Comparison of ENCODE assay signal across 1 cellular context in the genomic region with DNA sequence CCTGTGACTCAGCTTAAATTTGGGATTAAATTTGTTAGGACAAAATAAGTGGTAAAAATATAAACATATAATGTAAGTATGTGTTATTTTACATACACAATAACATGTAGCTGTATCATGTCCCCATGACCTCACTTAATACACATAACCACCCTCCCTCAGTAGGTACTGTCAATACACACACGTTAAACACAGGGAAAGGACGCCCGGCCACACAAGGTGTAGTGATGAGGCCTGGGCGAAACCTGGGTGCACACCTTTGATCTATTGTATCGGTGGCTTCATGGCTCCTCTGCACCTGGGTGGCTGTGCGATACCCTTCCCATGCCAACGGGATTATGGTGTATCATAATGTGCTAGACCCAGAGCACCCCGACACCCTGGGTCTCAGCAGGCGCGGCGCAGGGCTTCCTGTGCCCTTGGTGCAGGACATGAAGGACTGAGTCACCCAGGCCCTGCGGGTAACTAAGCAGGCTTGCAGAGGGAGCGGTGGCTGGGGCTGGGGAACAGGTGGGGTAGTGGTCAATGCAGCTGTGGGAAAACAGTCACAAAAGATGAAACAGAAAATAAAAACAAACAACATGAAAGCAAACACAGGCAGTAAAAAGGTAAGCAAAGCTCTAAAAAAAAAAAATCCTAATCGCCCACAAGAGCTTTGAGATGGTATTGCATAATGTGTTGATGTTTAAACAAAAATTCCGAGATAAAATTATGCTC.
TF ChIP-seq lines count a peak whose summit lies in the region.

No MANE protein-coding gene starts in this region.

TF ChIP-seq in HepG2, 621 proteins besides CTCF, POLR2A, EP300 and RAD21 (continued from another document and continues in another):
- peak; percentile 68; the same call in 1 of the 2 replicates for TF ChIP-seq HNF1B (CRISPR knock-in tag; IDR thresholded peaks at IDR 0.05)
- no peak for TF ChIP-seq KLF15 (CRISPR knock-in tag; IDR thresholded peaks at IDR 0.05; ENCODE audit: borderline replicate concordance)
- TF ChIP-seq ZBTB33 (CRISPR knock-in tag; IDR thresholded peaks at IDR 0.05): peak; percentile 15; the same call in 1 of the 2 replicates
- peak; percentile 20; the same call in 1 of the 2 replicates for TF ChIP-seq ZBTB38 (CRISPR knock-in tag; IDR thresholded peaks at IDR 0.05)
- no peak for TF ChIP-seq JDP2 (CRISPR knock-in tag; IDR thresholded peaks at IDR 0.05; ENCODE audit: borderline replicate concordance)
- TF ChIP-seq ERF (CRISPR knock-in tag; IDR thresholded peaks at IDR 0.05): no peak
- peak; percentile 54; the same call in 1 of the 2 replicates for TF ChIP-seq CCDC6 (CRISPR knock-in tag; IDR thresholded peaks at IDR 0.05)
- no peak for TF ChIP-seq ZC3H13 (CRISPR knock-in tag; IDR thresholded peaks at IDR 0.05)
- TF ChIP-seq PATZ1 (CRISPR knock-in tag; IDR thresholded peaks at IDR 0.05): peak; percentile 17; the same call in 1 of the 2 replicates
- TF ChIP-seq ELF3 (CRISPR knock-in tag; IDR thresholded peaks at IDR 0.05): 0 out of 2 replicates have a peak, but pooled peaks have one; percentile 11
- TF ChIP-seq ZNF350 (CRISPR knock-in tag; IDR thresholded peaks at IDR 0.05; ENCODE audit: borderline replicate concordance, low read depth): peak; percentile 72; the same call in 1 of the 2 replicates
- no peak for TF ChIP-seq GATAD1 (CRISPR knock-in tag; IDR thresholded peaks at IDR 0.05)
- TF ChIP-seq DMAP1 (CRISPR knock-in tag; IDR thresholded peaks at IDR 0.05): 0 out of 2 replicates have a peak, but pooled peaks have one; percentile 31
- TF ChIP-seq, protein P1, sequence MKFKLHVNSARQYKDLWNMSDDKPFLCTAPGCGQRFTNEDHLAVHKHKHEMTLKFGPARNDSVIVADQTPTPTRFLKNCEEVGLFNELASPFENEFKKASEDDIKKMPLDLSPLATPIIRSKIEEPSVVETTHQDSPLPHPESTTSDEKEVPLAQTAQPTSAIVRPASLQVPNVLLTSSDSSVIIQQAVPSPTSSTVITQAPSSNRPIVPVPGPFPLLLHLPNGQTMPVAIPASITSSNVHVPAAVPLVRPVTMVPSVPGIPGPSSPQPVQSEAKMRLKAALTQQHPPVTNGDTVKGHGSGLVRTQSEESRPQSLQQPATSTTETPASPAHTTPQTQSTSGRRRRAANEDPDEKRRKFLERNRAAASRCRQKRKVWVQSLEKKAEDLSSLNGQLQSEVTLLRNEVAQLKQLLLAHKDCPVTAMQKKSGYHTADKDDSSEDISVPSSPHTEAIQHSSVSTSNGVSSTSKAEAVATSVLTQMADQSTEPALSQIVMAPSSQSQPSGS (CRISPR knock-in tag; IDR thresholded peaks at IDR 0.05): peak; percentile 10; the same call in 1 of the 2 replicates
- peak; percentile 55; the same call in 1 of the 2 replicates for TF ChIP-seq KDM2A (CRISPR knock-in tag; IDR thresholded peaks at IDR 0.05; ENCODE audit: borderline replicate concordance, low read depth)
- TF ChIP-seq, protein P2, sequence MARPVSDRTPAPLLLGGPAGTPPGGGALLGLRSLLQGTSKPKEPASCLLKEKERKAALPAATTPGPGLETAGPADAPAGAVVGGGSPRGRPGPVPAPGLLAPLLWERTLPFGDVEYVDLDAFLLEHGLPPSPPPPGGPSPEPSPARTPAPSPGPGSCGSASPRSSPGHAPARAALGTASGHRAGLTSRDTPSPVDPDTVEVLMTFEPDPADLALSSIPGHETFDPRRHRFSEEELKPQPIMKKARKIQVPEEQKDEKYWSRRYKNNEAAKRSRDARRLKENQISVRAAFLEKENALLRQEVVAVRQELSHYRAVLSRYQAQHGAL (CRISPR knock-in tag; IDR thresholded peaks at IDR 0.05; ENCODE audit: not compliant biosample characterization): no peak
- no peak for TF ChIP-seq KDM5A (IDR thresholded peaks at IDR 0.05; ENCODE audit: borderline replicate concordance, low read length)
- TF ChIP-seq KLF16 (CRISPR knock-in tag; IDR thresholded peaks at IDR 0.05): peak in 1 of 2 experiments; percentile 29; a peak in 1 of 4 replicates
- TF ChIP-seq CEBPG (CRISPR knock-in tag; IDR thresholded peaks at IDR 0.05): peak; percentile 59
- peak; percentile 41; the same call in 1 of the 2 replicates for TF ChIP-seq ZNF547 (CRISPR knock-in tag; IDR thresholded peaks at IDR 0.05)
- TF ChIP-seq GABPB1 (CRISPR knock-in tag; IDR thresholded peaks at IDR 0.05): peak; percentile 39
- TF ChIP-seq, protein P3, sequence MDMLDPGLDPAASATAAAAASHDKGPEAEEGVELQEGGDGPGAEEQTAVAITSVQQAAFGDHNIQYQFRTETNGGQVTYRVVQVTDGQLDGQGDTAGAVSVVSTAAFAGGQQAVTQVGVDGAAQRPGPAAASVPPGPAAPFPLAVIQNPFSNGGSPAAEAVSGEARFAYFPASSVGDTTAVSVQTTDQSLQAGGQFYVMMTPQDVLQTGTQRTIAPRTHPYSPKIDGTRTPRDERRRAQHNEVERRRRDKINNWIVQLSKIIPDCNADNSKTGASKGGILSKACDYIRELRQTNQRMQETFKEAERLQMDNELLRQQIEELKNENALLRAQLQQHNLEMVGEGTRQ (IDR thresholded peaks at IDR 0.05; ENCODE audit: low read depth, low read length): no peak
- TF ChIP-seq, protein P3 (CRISPR knock-in tag; IDR thresholded peaks at IDR 0.05; ENCODE audit: borderline replicate concordance): no peak
- TF ChIP-seq FOXA3 (CRISPR knock-in tag; IDR thresholded peaks at IDR 0.05): peak; percentile 66; the same call in 1 of the 2 replicates
- peak; percentile 22; the same call in 1 of the 2 replicates for TF ChIP-seq YEATS2 (CRISPR knock-in tag; IDR thresholded peaks at IDR 0.05; ENCODE audit: borderline replicate concordance)
- peak; percentile 53; the same call in 1 of the 2 replicates for TF ChIP-seq SMYD3 (CRISPR knock-in tag; IDR thresholded peaks at IDR 0.05)
- TF ChIP-seq THAP11 (CRISPR knock-in tag; IDR thresholded peaks at IDR 0.05): peak; percentile 43; the same call in 1 of the 2 replicates
- peak; percentile 42; the same call in 1 of the 2 replicates for TF ChIP-seq ZGPAT (CRISPR knock-in tag; IDR thresholded peaks at IDR 0.05)
- no peak for TF ChIP-seq DDIT3 (CRISPR knock-in tag; IDR thresholded peaks at IDR 0.05)
- TF ChIP-seq, protein P4, sequence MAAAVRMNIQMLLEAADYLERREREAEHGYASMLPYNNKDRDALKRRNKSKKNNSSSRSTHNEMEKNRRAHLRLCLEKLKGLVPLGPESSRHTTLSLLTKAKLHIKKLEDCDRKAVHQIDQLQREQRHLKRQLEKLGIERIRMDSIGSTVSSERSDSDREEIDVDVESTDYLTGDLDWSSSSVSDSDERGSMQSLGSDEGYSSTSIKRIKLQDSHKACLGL (CRISPR knock-in tag; IDR thresholded peaks at IDR 0.05): no peak
- TF ChIP-seq ZFP36L1 (CRISPR knock-in tag; IDR thresholded peaks at IDR 0.05): 0 out of 2 replicates have a peak, but pooled peaks have one; percentile 45
- no peak for TF ChIP-seq NFKBIZ (CRISPR knock-in tag; IDR thresholded peaks at IDR 0.05)
- TF ChIP-seq, protein P5, sequence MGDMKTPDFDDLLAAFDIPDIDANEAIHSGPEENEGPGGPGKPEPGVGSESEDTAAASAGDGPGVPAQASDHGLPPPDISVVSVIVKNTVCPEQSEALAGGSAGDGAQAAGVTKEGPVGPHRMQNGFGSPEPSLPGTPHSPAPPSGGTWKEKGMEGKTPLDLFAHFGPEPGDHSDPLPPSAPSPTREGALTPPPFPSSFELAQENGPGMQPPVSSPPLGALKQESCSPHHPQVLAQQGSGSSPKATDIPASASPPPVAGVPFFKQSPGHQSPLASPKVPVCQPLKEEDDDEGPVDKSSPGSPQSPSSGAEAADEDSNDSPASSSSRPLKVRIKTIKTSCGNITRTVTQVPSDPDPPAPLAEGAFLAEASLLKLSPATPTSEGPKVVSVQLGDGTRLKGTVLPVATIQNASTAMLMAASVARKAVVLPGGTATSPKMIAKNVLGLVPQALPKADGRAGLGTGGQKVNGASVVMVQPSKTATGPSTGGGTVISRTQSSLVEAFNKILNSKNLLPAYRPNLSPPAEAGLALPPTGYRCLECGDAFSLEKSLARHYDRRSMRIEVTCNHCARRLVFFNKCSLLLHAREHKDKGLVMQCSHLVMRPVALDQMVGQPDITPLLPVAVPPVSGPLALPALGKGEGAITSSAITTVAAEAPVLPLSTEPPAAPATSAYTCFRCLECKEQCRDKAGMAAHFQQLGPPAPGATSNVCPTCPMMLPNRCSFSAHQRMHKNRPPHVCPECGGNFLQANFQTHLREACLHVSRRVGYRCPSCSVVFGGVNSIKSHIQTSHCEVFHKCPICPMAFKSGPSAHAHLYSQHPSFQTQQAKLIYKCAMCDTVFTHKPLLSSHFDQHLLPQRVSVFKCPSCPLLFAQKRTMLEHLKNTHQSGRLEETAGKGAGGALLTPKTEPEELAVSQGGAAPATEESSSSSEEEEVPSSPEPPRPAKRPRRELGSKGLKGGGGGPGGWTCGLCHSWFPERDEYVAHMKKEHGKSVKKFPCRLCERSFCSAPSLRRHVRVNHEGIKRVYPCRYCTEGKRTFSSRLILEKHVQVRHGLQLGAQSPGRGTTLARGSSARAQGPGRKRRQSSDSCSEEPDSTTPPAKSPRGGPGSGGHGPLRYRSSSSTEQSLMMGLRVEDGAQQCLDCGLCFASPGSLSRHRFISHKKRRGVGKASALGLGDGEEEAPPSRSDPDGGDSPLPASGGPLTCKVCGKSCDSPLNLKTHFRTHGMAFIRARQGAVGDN (CRISPR knock-in tag; IDR thresholded peaks at IDR 0.05): peak; percentile 72
- no peak for TF ChIP-seq ZNF512 (CRISPR knock-in tag; IDR thresholded peaks at IDR 0.05)
